In genomic region chr10:43394868-43395267, GRCh38 we compare ENCODE assay signal across 8 cellular contexts. TPM values are rescaled to one million over a fixed set of nuclear protein-coding genes. Genes with fewer than 3 reads are reported as not detected.
A peak's percentile ranks its signal among the peaks of the same experiment; 100 is the strongest.
DNase-seq lines count a peak whose midpoint lies in the region; ATAC-seq and TF ChIP-seq lines count a peak whose summit lies in the region.

No MANE protein-coding gene starts in this region.

- H4K91ac ChIP-seq in IMR-90 (ENCODE audit: insufficient read depth, low read depth, low read length) = no peak overlapping the region

- peak overlapping the region; percentile 79; the same call in 1 of the 2 replicates for H3K23ac ChIP-seq in IMR-90 (ENCODE audit: low read depth, low read length)

- H3K4ac ChIP-seq in IMR-90 (ENCODE audit: low read depth, low read length) = no peak overlapping the region; the same call in 1 of the 2 replicates

- no peak overlapping the region for H2AK9ac ChIP-seq in IMR-90 (replicated peaks; ENCODE audit: low read depth, low read length, poor library complexity)

- H3K9ac ChIP-seq in IMR-90 (ENCODE audit: low read depth, low read length) = peak overlapping the region; percentile 84; the same call in 1 of the 2 replicates

- H3K18ac ChIP-seq in IMR-90 (ENCODE audit: low read depth, low read length) = no peak overlapping the region

- TF ChIP-seq RAD21 in IMR-90 (IDR thresholded peaks at IDR 0.05; ENCODE audit: low read length) = no peak

- in situ Hi-C loops in IMR-90 (cut with MboI; ENCODE audit: low sequenced_read_pairs) = no loop called here

- no TSS peak for BruUV-seq in IMR-90 (replicated peaks; lab: Mats Ljungman, UMichigan)
- BruUV-seq in MCF 10A (replicated peaks; lab: Mats Ljungman, UMichigan) = no TSS peak

- TF ChIP-seq CTCF in C4-2B (conservative IDR thresholded peaks at IDR 0.05) = no peak
- no peak for TF ChIP-seq CTCF in IMR-90 (conservative IDR thresholded peaks at IDR 0.05; ENCODE audit: low read depth, low read length)
- no peak for TF ChIP-seq CTCF in MCF 10A (IDR thresholded peaks at IDR 0.05; ENCODE audit: unreplicated experiment)
- TF ChIP-seq CTCF in natural killer cell (IDR thresholded peaks at IDR 0.05) = no peak

- H3K4me3 Mint-ChIP-seq in MCF 10A (ENCODE audit: unreplicated experiment) = peak overlapping the region; percentile 73
- peak overlapping the region; percentile 43 for H3K4me3 Mint-ChIP-seq in natural killer cell

- H3K4me1 ChIP-seq in IMR-90 (ENCODE audit: control insufficient read depth, insufficient read depth, low read length) = peaks cover 11% of the 10 kb centered on the region

- no peak overlapping the region for H4K8ac ChIP-seq in IMR-90 (ENCODE audit: low read depth in 2 of 2, low read length in 2 of 2)

- peaks cover 93% of the 10 kb centered on the region for H3K36me3 Mint-ChIP-seq in MCF 10A (ENCODE audit: insufficient read depth, unreplicated experiment)
- peaks cover 17% of the 10 kb centered on the region for H3K36me3 Mint-ChIP-seq in natural killer cell

- peaks cover 36% of the 10 kb centered on the region for H3K36me3 ChIP-seq in IMR-90 (ENCODE audit: control insufficient read depth, insufficient read depth, low read length)

- H3K27ac ChIP-seq in C4-2B = peak overlapping the region; percentile 26; the same call in 1 of the 2 replicates
- H3K27ac ChIP-seq in IMR-90 (ENCODE audit: insufficient read depth, low read length) = no peak overlapping the region

- ATAC-seq in IMR-90 (ENCODE audit: low read depth) (no peak), natural killer cell (no peak), GM21447 (IDR thresholded peaks at IDR 0.05; ENCODE audit: unreplicated experiment) (no peak)

- no peak overlapping the region for H2AK5ac ChIP-seq in IMR-90 (ENCODE audit: low read depth, low read length)

- H3K27ac Mint-ChIP-seq in MCF 10A (ENCODE audit: low read depth, unreplicated experiment) = peak overlapping the region; percentile 74
- peak overlapping the region; percentile 98 to 99 for H3K27ac Mint-ChIP-seq in natural killer cell

- H4K5ac ChIP-seq in IMR-90 (ENCODE audit: low read depth, low read length) = no peak overlapping the region

- DNase-seq in IMR-90 (no peak), MCF 10A (ENCODE audit: unreplicated experiment) (no peak), natural killer cell (no peak), 8988T (no peak), pons (ENCODE audit: low spot score) (no peak), SHP77 treated with DMSO at 0.1 percent for 48 hours (lab: John Stamatoyannopoulos, UW) (no peak)

- H3K27me3 ChIP-seq in IMR-90 (ENCODE audit: control insufficient read depth, insufficient read depth, low read length) = no peaks in the 10 kb centered on the region

- POLR2A ChIA-PET in IMR-90 (lab: Charles Lee; ENCODE audit: unreplicated experiment) = no interaction called here
- POLR2A ChIA-PET in MCF 10A (lab: Yijun Ruan, JAX) = interaction anchor here (0.6 to 8.9 kb wide), 7 partner anchors 11 to 257 kb away, joined by 3 to 169 read pairs (median 7); partner anchors contain the start of genes CSGALNACT2 and HNRNPF

- H3K27me3 Mint-ChIP-seq in MCF 10A (ENCODE audit: insufficient read depth, unreplicated experiment) (no peaks in the 10 kb centered on the region), natural killer cell (ENCODE audit: low read depth in 2 of 2) (no peaks in the 10 kb centered on the region)

- 0 out of 2 replicates have a peak overlapping the region, but pooled peaks have one; percentile 43 for H3K56ac ChIP-seq in IMR-90 (ENCODE audit: extremely low read depth, insufficient read depth, low read length)

- H4K20me1 ChIP-seq in IMR-90 (ENCODE audit: insufficient read depth, low read length) = peaks cover 84% of the 10 kb centered on the region

- no peak for TF ChIP-seq POLR2A in IMR-90 (IDR thresholded peaks at IDR 0.05; ENCODE audit: low read depth, low read length)

- dilution Hi-C loops in IMR-90 (cut with HindIII; ENCODE audit: low sequenced_read_pairs, unreplicated experiment) = no loop called here

- H2BK5ac ChIP-seq in IMR-90 (ENCODE audit: low read depth, low read length, poor library complexity, severe bottlenecking) = no peak overlapping the region

- peaks cover 18 to 66% of the 10 kb centered on the region in 2 experiments for H3K79me1 ChIP-seq in IMR-90 (ENCODE audit: low read depth in 1 of 2, low read length in 2 of 2)

- H3K14ac ChIP-seq in IMR-90 (replicated peaks; ENCODE audit: low read depth, low read length) = 0 out of 2 replicates have a peak overlapping the region, but pooled peaks have one; percentile 46

- CTCF ChIA-PET in IMR-90 (lab: Yijun Ruan, JAX) = interaction anchor here (0.6 kb wide), 2 partner anchors 47 to 67 kb away, joined by 3 to 4 read pairs; no protein-coding TSS in a partner anchor
- CTCF ChIA-PET in MCF 10A (lab: Yijun Ruan, JAX) = interaction anchor here (1.1 to 1.3 kb wide), 3 partner anchors 9 to 57 kb away, joined by 3 read pairs; no protein-coding TSS in a partner anchor

- no peak overlapping the region for H3K4me3 ChIP-seq in IMR-90 (ENCODE audit: insufficient read depth, low read depth, low read length)

- H3K4me2 ChIP-seq in IMR-90 (ENCODE audit: low read depth, low read length) = peak overlapping the region; percentile 87

- H2BK120ac ChIP-seq in IMR-90 (ENCODE audit: low read depth, low read length) = no peak overlapping the region

- H2BK20ac ChIP-seq in IMR-90 (ENCODE audit: low read depth, low read length) = no peak overlapping the region

- H3K9me3 Mint-ChIP-seq in MCF 10A (ENCODE audit: unreplicated experiment) = no peaks in the 10 kb centered on the region
- H3K9me3 Mint-ChIP-seq in natural killer cell = no peaks in the 10 kb centered on the region

- H3K4me1 Mint-ChIP-seq in MCF 10A (ENCODE audit: insufficient read depth, unreplicated experiment) (peaks cover 23% of the 10 kb centered on the region), natural killer cell (peaks cover 70 to 73% of the 10 kb centered on the region in 2 donors)

- intact Hi-C loops in IMR-90 (cut with micrococcal nuclease) = no loop called here
- intact Hi-C loops in MCF 10A (cut with micrococcal nuclease) = no loop called here
- intact Hi-C loops in natural killer cell (cut with micrococcal nuclease) = no loop called here

- H2AFZ ChIP-seq in IMR-90 (replicated peaks; ENCODE audit: low read length, poor library complexity) = no peak overlapping the region

- H3K9me1 ChIP-seq in IMR-90 (ENCODE audit: insufficient read depth, low read length) = peaks cover 13% of the 10 kb centered on the region

- H3K9me3 ChIP-seq in IMR-90 (ENCODE audit: control insufficient read depth, insufficient read depth, low read length) = no peaks in the 10 kb centered on the region

- H2BK15ac ChIP-seq in IMR-90 (ENCODE audit: low read depth, low read length) = no peak overlapping the region

- no CpG with 5 or more reads among the region's 6 CpGs for WGBS in IMR-90 (ENCODE audit: extremely low coverage in 2 of 2, insufficient read length in 1 of 2), 2 experiments

TF ChIP-seq in IMR-90, 13 proteins besides CTCF, POLR2A, EP300 and RAD21:
- TF ChIP-seq CEBPB (IDR thresholded peaks at IDR 0.05; ENCODE audit: low read depth, low read length) = no peak
TF ChIP-seq in IMR-90: peak in this region for 0.

RNA-seq across cellular contexts. Expression of gene HNRNPF, which starts 14.1 kb away (rescaled TPM):
- total RNA-seq in IMR-90 (2012; rRNA removed) (207 and 276 TPM in 2 replicates), MCF 10A (2022) (184 and 198 TPM in 2 replicates), natural killer cell (100 to 1,000 TPM; 122 to 160 (median 125) TPM)
- 147 and 169 TPM in 2 replicates for polyA plus RNA-seq in IMR-90 (2012; rRNA removed)
- 75.0 and 90.4 TPM in 2 replicates for polyA plus RNA-seq in IMR-90 (2012; cell fraction: cytosol; rRNA removed)
- polyA plus RNA-seq in IMR-90 (2012; cell fraction: nucleus; rRNA removed; ENCODE audit: low replicate concordance) = 58.9 and 93.6 TPM in 2 replicates

RNA-seq across cellular contexts. Expression of gene FXYD4, which starts 23.4 kb away (rescaled TPM):
- not detected in 2 replicates for total RNA-seq in IMR-90 (2012; rRNA removed)
- not detected in 2 replicates for polyA plus RNA-seq in IMR-90 (2012; rRNA removed)
- polyA plus RNA-seq in IMR-90 (2012; cell fraction: cytosol; rRNA removed) = not detected in 2 replicates
- not detected in 2 replicates for polyA plus RNA-seq in IMR-90 (2012; cell fraction: nucleus; rRNA removed; ENCODE audit: low replicate concordance)
- not detected in 2 replicates for total RNA-seq in MCF 10A (2022)
- not detected for total RNA-seq in natural killer cell

RNA-seq across cellular contexts. Expression of gene ZNF487, which starts 42.0 kb away (rescaled TPM):
- 2.5 and 2.7 TPM in 2 replicates for total RNA-seq in IMR-90 (2012; rRNA removed)
- 1.7 TPM in 2 replicates for polyA plus RNA-seq in IMR-90 (2012; rRNA removed)
- 1.0 and 2.7 TPM in 2 replicates for polyA plus RNA-seq in IMR-90 (2012; cell fraction: cytosol; rRNA removed)
- polyA plus RNA-seq in IMR-90 (2012; cell fraction: nucleus; rRNA removed; ENCODE audit: low replicate concordance) = 0.98 and 2.6 TPM in 2 replicates
- 2.2 and 2.6 TPM in 2 replicates for total RNA-seq in MCF 10A (2022)
- total RNA-seq in natural killer cell = 10 to 100 TPM; 19.1 to 30.8 (median 22.8) TPM
